Comparison of ENCODE assay signal across 1 cellular context in the genomic region with DNA sequence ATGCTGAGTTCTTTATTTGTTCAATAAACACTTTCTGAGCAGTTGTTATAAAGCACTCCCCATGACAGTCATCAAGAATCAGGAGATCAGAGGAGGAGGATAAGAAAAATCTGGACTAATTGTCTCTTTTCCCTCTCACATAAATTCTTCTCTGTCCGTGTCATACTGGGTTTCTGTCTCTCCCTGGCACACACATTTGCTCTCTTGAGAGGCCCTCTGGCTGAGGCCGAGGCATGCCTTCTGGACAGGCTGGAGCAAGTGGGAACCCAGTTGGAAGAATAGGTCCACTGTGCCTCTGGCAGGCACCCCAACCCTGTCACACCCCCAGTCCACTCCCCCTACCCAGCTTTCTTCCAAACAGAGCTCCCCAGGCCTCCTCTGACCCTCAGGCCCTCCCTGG.
TF ChIP-seq lines count a peak whose summit lies in the region.

No MANE protein-coding gene starts in this region.

TF ChIP-seq in HEK293, 187 proteins besides CTCF, POLR2A, EP300 and RAD21 (continued from another document):
- no peak for TF ChIP-seq ZNF830 (tag by site-specific recombination; IDR thresholded peaks at IDR 0.05; ENCODE audit: low read depth)
- TF ChIP-seq ZBTB17 (tag by site-specific recombination; IDR thresholded peaks at IDR 0.05), result no peak
- TF ChIP-seq, protein P1, sequence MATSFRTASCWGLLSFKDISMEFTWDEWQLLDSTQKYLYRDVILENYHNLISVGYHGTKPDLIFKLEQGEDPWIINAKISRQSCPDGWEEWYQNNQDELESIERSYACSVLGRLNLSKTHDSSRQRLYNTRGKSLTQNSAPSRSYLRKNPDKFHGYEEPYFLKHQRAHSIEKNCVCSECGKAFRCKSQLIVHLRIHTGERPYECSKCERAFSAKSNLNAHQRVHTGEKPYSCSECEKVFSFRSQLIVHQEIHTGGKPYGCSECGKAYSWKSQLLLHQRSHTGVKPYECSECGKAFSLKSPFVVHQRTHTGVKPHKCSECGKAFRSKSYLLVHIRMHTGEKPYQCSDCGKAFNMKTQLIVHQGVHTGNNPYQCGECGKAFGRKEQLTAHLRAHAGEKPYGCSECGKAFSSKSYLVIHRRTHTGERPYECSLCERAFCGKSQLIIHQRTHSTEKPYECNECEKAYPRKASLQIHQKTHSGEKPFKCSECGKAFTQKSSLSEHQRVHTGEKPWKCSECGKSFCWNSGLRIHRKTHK (tag by site-specific recombination; IDR thresholded peaks at IDR 0.05), result no peak
- TF ChIP-seq ZNF610 (tag by site-specific recombination; IDR thresholded peaks at IDR 0.05; ENCODE audit: borderline replicate concordance), result no peak
- no peak for TF ChIP-seq ZNF211 (tag by site-specific recombination; IDR thresholded peaks at IDR 0.05; ENCODE audit: low read depth)
TF ChIP-seq in HEK293: peak in this region for 0.
